ENCODE assay signal across 19 cellular contexts in the genomic region with DNA sequence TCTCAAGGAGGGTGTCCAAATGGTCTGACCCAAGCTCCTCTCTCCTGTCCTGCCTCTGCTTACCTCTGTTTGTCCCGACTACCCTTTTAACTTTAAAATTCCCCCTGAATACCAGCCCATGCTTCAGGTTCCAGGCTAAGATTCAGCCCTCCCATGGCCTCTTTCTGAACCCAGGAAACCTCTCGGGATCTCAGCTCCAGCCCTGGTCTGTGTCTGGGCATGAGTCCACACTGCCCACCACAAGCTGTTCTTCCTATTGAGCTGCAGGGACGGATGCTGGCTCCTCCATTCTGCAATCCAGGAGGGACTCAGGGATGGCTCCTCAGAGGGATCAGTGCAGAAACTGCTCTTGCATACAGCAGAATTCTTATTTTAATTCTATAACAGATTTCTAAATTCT.
"Had no signal": no experiment of that assay in that cellular context is flagged by ENCODE, and none has a peak within 500 bp of the region (broad histone marks: within the 10 kb centered on the region; RNA-seq: fewer than 3 reads in every experiment).

No MANE protein-coding gene starts in this region.

- H3K27me3 ChIP-seq: colonic mucosa, foreskin keratinocyte, left lung had no signal

- DNase-seq: cerebellar nuclear complex; colonic mucosa; cortex of kidney; dorsolateral prefrontal cortex; effector CD4-positive, alpha-beta T cell; effector memory CD4-positive, alpha-beta T cell; foreskin keratinocyte; glutamatergic neuron; head of caudate nucleus; heart right ventricle; hippocampal formation; left cardiac atrium; left lung; left ventricle myocardium superior; lower lobe of right lung; mammary epithelial cell; mesendoderm; mucosa of descending colon had no signal

- H3K4me3 ChIP-seq: colonic mucosa, dorsolateral prefrontal cortex, gastroesophageal sphincter, heart right ventricle, left lung, lower lobe of right lung, mucosa of descending colon had no signal

- H3K36me3 ChIP-seq: colonic mucosa, gastroesophageal sphincter, heart right ventricle, left lung, lower lobe of right lung had no signal

- ATAC-seq: foreskin keratinocyte, gastroesophageal sphincter, heart right ventricle, left cardiac atrium, left lung, left ventricle myocardium superior, lower lobe of right lung, mucosa of descending colon had no signal

- H3K4me1 ChIP-seq: colonic mucosa, foreskin keratinocyte, gastroesophageal sphincter, heart right ventricle, left lung, lower lobe of right lung had no signal

- H3K27ac ChIP-seq: colonic mucosa, foreskin keratinocyte, gastroesophageal sphincter, heart right ventricle, left lung, lower lobe of right lung had no signal

- H3K9me3 ChIP-seq: colonic mucosa, lower lobe of right lung had no signal
